In genomic region chr1:218571515-218571914, GRCh38 we compare ENCODE assay signal across 15 cellular contexts.
DNase-seq lines count a peak whose midpoint lies in the region; ATAC-seq and TF ChIP-seq lines count a peak whose summit lies in the region.
"Had no signal": no experiment of that assay in that cellular context is flagged by ENCODE, and none has a peak within 500 bp of the region (broad histone marks: within the 10 kb centered on the region; RNA-seq: fewer than 3 reads in every experiment).

No MANE protein-coding gene starts in this region.

- no peaks in the 10 kb centered on the region for H3K9me3 Mint-ChIP-seq in GM23338
- no peaks in the 10 kb centered on the region for H3K9me3 Mint-ChIP-seq in activated CD8-positive, alpha-beta memory T cell treated with anti-CD3 and anti-CD28 coated beads, Interleukin-2, amount 10 ng/mL, durations not matched to agents 7 days and 5 days (ENCODE audit: low read depth)
- H3K9me3 Mint-ChIP-seq in CD8-positive, alpha-beta memory T cell: peaks cover 0 to 2% (median 0%) of the 10 kb centered on the region in 5 donors
- no peaks in the 10 kb centered on the region for H3K9me3 Mint-ChIP-seq in activated CD8-positive, alpha-beta T cell treated with anti-CD3 and anti-CD28 coated beads, Interleukin-2, amount 10 ng/mL, durations not matched to agents 7 days and 5 days (ENCODE audit: insufficient read depth)
- H3K9me3 Mint-ChIP-seq: CD8-positive, alpha-beta T cell; H9 had no signal

- H2AFZ ChIP-seq in GM23338 (peak overlapping the region; percentile 39), hepatocyte (no peak overlapping the region)

- H3K27ac ChIP-seq in GM23338 (ENCODE audit: low read depth) (no peak overlapping the region), SJCRH30 (peak overlapping the region; percentile 88), hepatocyte (peak overlapping the region; percentile 22), vagina (peak overlapping the region; percentile 14)
- H3K27ac ChIP-seq in CD8-positive, alpha-beta memory T cell (ENCODE audit: low read depth, low read length): no peak overlapping the region

- no peaks in the 10 kb centered on the region for H4K20me1 ChIP-seq in GM23338 (replicated peaks; ENCODE audit: insufficient read depth)
- no peaks in the 10 kb centered on the region for H4K20me1 ChIP-seq in hepatocyte (ENCODE audit: insufficient read depth, poor library complexity, severe bottlenecking)

- H3K36me3 Mint-ChIP-seq in GM23338 (ENCODE audit: low read depth): no peaks in the 10 kb centered on the region
- H3K36me3 Mint-ChIP-seq in activated CD8-positive, alpha-beta memory T cell treated with anti-CD3 and anti-CD28 coated beads, Interleukin-2, amount 10 ng/mL, durations not matched to agents 7 days and 5 days: no peaks in the 10 kb centered on the region
- H3K36me3 Mint-ChIP-seq in CD8-positive, alpha-beta memory T cell: no peaks in the 10 kb centered on the region
- H3K36me3 Mint-ChIP-seq in activated CD8-positive, alpha-beta T cell treated with anti-CD3 and anti-CD28 coated beads, Interleukin-2, amount 10 ng/mL, durations not matched to agents 7 days and 5 days (ENCODE audit: low read depth): no peaks in the 10 kb centered on the region
- H3K36me3 Mint-ChIP-seq: CD4-positive, CD25-positive, alpha-beta regulatory T cell; CD8-positive, alpha-beta T cell had no signal

- TF ChIP-seq POLR2A in vagina (IDR thresholded peaks at IDR 0.05): no peak

- H3K9me3 ChIP-seq in SJCRH30 (replicated peaks) (no peaks in the 10 kb centered on the region; the same call in 1 of the 2 replicates), hepatocyte (ENCODE audit: low read depth) (no peaks in the 10 kb centered on the region), vagina (no peaks in the 10 kb centered on the region)
- no peaks in the 10 kb centered on the region for H3K9me3 ChIP-seq in CD8-positive, alpha-beta memory T cell (ENCODE audit: low read length)

- H3K4me3 ChIP-seq in GM23338 (no peak overlapping the region), SJCRH30 (no peak overlapping the region), hepatocyte (no peak overlapping the region), vagina (no peak overlapping the region)
- no peak overlapping the region for H3K4me3 ChIP-seq in CD8-positive, alpha-beta memory T cell (ENCODE audit: low read length)

- peaks cover 11% of the 10 kb centered on the region; the same call in 1 of the 2 replicates for H3K4me1 ChIP-seq in GM23338 (ENCODE audit: insufficient read depth)
- H3K4me1 ChIP-seq in SJCRH30: peaks cover 35% of the 10 kb centered on the region
- H3K4me1 ChIP-seq in hepatocyte (ENCODE audit: insufficient read depth): no peaks in the 10 kb centered on the region
- H3K4me1 ChIP-seq in vagina: no peaks in the 10 kb centered on the region
- no peaks in the 10 kb centered on the region for H3K4me1 ChIP-seq in CD8-positive, alpha-beta memory T cell (ENCODE audit: insufficient read depth, low read length)

- peaks cover 4% of the 10 kb centered on the region; the same call in 1 of the 3 replicates for H3K4me1 Mint-ChIP-seq in GM23338
- no peaks in the 10 kb centered on the region for H3K4me1 Mint-ChIP-seq in activated CD8-positive, alpha-beta memory T cell treated with anti-CD3 and anti-CD28 coated beads, Interleukin-2, amount 10 ng/mL, durations not matched to agents 7 days and 5 days
- no peaks in the 10 kb centered on the region for H3K4me1 Mint-ChIP-seq in CD8-positive, alpha-beta memory T cell
- no peaks in the 10 kb centered on the region for H3K4me1 Mint-ChIP-seq in activated CD8-positive, alpha-beta T cell treated with anti-CD3 and anti-CD28 coated beads, Interleukin-2, amount 10 ng/mL, durations not matched to agents 7 days and 5 days (ENCODE audit: low read depth)
- H3K4me1 Mint-ChIP-seq: CD4-positive, CD25-positive, alpha-beta regulatory T cell had no signal

- intact Hi-C loops in vagina (cut with DNase I): no loop called here

- no peak overlapping the region for H3K27ac Mint-ChIP-seq in GM23338
- no peak overlapping the region for H3K27ac Mint-ChIP-seq in activated CD8-positive, alpha-beta memory T cell treated with anti-CD3 and anti-CD28 coated beads, Interleukin-2, amount 10 ng/mL, durations not matched to agents 7 days and 5 days
- no peak overlapping the region for H3K27ac Mint-ChIP-seq in CD8-positive, alpha-beta memory T cell
- no peak overlapping the region for H3K27ac Mint-ChIP-seq in activated CD8-positive, alpha-beta T cell treated with anti-CD3 and anti-CD28 coated beads, Interleukin-2, amount 10 ng/mL, durations not matched to agents 7 days and 5 days
- H3K27ac Mint-ChIP-seq: CD4-positive, CD25-positive, alpha-beta regulatory T cell; CD8-positive, alpha-beta T cell had no signal

- no peaks in the 10 kb centered on the region for H3K9me2 ChIP-seq in GM23338 (ENCODE audit: insufficient read depth)
- no peaks in the 10 kb centered on the region for H3K9me2 ChIP-seq in hepatocyte (replicated peaks; ENCODE audit: insufficient read depth)

- WGBS in hepatocyte (ENCODE audit: low lambda C conversion rate, missing lambda C conversion rate): 54% methylated on average over 6 of the region's 6 CpGs

- no peak for ATAC-seq in GM23338
- no peak for ATAC-seq in activated CD8-positive, alpha-beta memory T cell treated with anti-CD3 and anti-CD28 coated beads, Interleukin-2, amount 10 ng/mL, durations not matched to agents 7 days and 5 days
- no peak for ATAC-seq in HG02970 (IDR thresholded peaks at IDR 0.05; ENCODE audit: low FRiP score, unreplicated experiment)
- no peak for ATAC-seq in activated CD8-positive, alpha-beta T cell treated with anti-CD3 and anti-CD28 coated beads, Interleukin-2, amount 10 ng/mL, durations not matched to agents 7 days and 5 days
- ATAC-seq: CD8-positive, alpha-beta T cell; HCT116 had no signal

- H3K4me3 Mint-ChIP-seq in GM23338: no peak overlapping the region
- no peak overlapping the region for H3K4me3 Mint-ChIP-seq in activated CD8-positive, alpha-beta memory T cell treated with anti-CD3 and anti-CD28 coated beads, Interleukin-2, amount 10 ng/mL, durations not matched to agents 7 days and 5 days
- H3K4me3 Mint-ChIP-seq in CD8-positive, alpha-beta memory T cell: no peak overlapping the region
- no peak overlapping the region for H3K4me3 Mint-ChIP-seq in activated CD8-positive, alpha-beta T cell treated with anti-CD3 and anti-CD28 coated beads, Interleukin-2, amount 10 ng/mL, durations not matched to agents 7 days and 5 days
- H3K4me3 Mint-ChIP-seq: CD4-positive, CD25-positive, alpha-beta regulatory T cell; CD8-positive, alpha-beta T cell; H9 had no signal

- peaks cover 5% of the 10 kb centered on the region for H3K27me3 Mint-ChIP-seq in GM23338 (ENCODE audit: insufficient read depth, low read depth, poor library complexity)
- no peaks in the 10 kb centered on the region for H3K27me3 Mint-ChIP-seq in activated CD8-positive, alpha-beta memory T cell treated with anti-CD3 and anti-CD28 coated beads, Interleukin-2, amount 10 ng/mL, durations not matched to agents 7 days and 5 days
- no peaks in the 10 kb centered on the region for H3K27me3 Mint-ChIP-seq in CD8-positive, alpha-beta memory T cell
- H3K27me3 Mint-ChIP-seq in activated CD8-positive, alpha-beta T cell treated with anti-CD3 and anti-CD28 coated beads, Interleukin-2, amount 10 ng/mL, durations not matched to agents 7 days and 5 days (ENCODE audit: low read depth): no peaks in the 10 kb centered on the region
- H3K27me3 Mint-ChIP-seq: CD4-positive, CD25-positive, alpha-beta regulatory T cell had no signal

- POLR2A ChIA-PET in CD8-positive, alpha-beta memory T cell (lab: Charles Lee): no interaction called here
- POLR2A ChIA-PET in activated CD8-positive, alpha-beta T cell treated with anti-CD3 and anti-CD28 coated beads, Interleukin-2, amount 10 ng/mL, durations not matched to agents 7 days and 5 days (lab: Charles Lee): no interaction called here

- H3K27me3 ChIP-seq in GM23338 (ENCODE audit: insufficient read depth) (no peaks in the 10 kb centered on the region), SJCRH30 (no peaks in the 10 kb centered on the region), hepatocyte (no peaks in the 10 kb centered on the region), vagina (no peaks in the 10 kb centered on the region)
- H3K27me3 ChIP-seq in CD8-positive, alpha-beta memory T cell (ENCODE audit: insufficient read depth, low read length, poor library complexity, severe bottlenecking): no peaks in the 10 kb centered on the region

- DNase-seq in GM23338 (ENCODE audit: low spot score) (no peak), SJCRH30 (peak; percentile 77 to 94), hepatocyte (ENCODE audit: low spot score) (no peak), vagina (ENCODE audit: extremely low spot score in 2 of 2) (no peak)
- no peak for DNase-seq in activated CD8-positive, alpha-beta memory T cell treated with anti-CD3 and anti-CD28 coated beads, Interleukin-2, amount 10 ng/mL, durations not matched to agents 7 days and 5 days
- DNase-seq in CD8-positive, alpha-beta memory T cell: no peak
- DNase-seq in activated CD8-positive, alpha-beta T cell treated with anti-CD3 and anti-CD28 coated beads, Interleukin-2, amount 10 ng/mL, durations not matched to agents 7 days and 5 days: no peak
- DNase-seq: C1 segment of cervical spinal cord; CD4-positive, CD25-positive, alpha-beta regulatory T cell; CD8-positive, alpha-beta T cell; DMS53; DMS79 treated with DMSO at 0.1 percent for 48 hours; H9 had no signal

- H3K36me3 ChIP-seq in GM23338 (ENCODE audit: insufficient read depth): no peaks in the 10 kb centered on the region
- H3K36me3 ChIP-seq in SJCRH30: no peaks in the 10 kb centered on the region
- no peaks in the 10 kb centered on the region for H3K36me3 ChIP-seq in hepatocyte (replicated peaks; ENCODE audit: insufficient read depth, low read depth)
- H3K36me3 ChIP-seq in vagina: no peaks in the 10 kb centered on the region
- H3K36me3 ChIP-seq in CD8-positive, alpha-beta memory T cell (ENCODE audit: insufficient read depth, low read length): no peaks in the 10 kb centered on the region

- no peaks in the 10 kb centered on the region for H3F3A ChIP-seq in GM23338 (replicated peaks; ENCODE audit: low read depth)

- H3K79me2 ChIP-seq in GM23338 (replicated peaks; ENCODE audit: insufficient read depth) (no peaks in the 10 kb centered on the region), hepatocyte (no peaks in the 10 kb centered on the region)

- CTCF ChIA-PET in activated CD8-positive, alpha-beta memory T cell treated with anti-CD3 and anti-CD28 coated beads, Interleukin-2, amount 10 ng/mL, durations not matched to agents 7 days and 5 days (lab: Charles Lee): no interaction called here
- CTCF ChIA-PET in CD8-positive, alpha-beta memory T cell (lab: Charles Lee): no interaction called here
- CTCF ChIA-PET in activated CD8-positive, alpha-beta T cell treated with anti-CD3 and anti-CD28 coated beads, Interleukin-2, amount 10 ng/mL, durations not matched to agents 7 days and 5 days (lab: Charles Lee): no interaction called here

- no peak for TF ChIP-seq CTCF in GM23338 (conservative IDR thresholded peaks at IDR 0.05; ENCODE audit: low read depth in 2 of 2)
- no peak for TF ChIP-seq CTCF in hepatocyte (IDR thresholded peaks at IDR 0.05; ENCODE audit: poor library complexity)
- TF ChIP-seq CTCF in vagina (IDR thresholded peaks at IDR 0.05): no peak

- H3K4me2 ChIP-seq in GM23338: no peak overlapping the region
- no peak overlapping the region for H3K4me2 ChIP-seq in hepatocyte

TF ChIP-seq in GM23338, 12 proteins besides CTCF, POLR2A, EP300 and RAD21 (continues in another document):
- no peak for TF ChIP-seq ZNF114 (CRISPR knock-in tag; IDR thresholded peaks at IDR 0.05)

Comparison
In these comparisons a context has a peak if more than half of its experiments do, and no peak if none do; other contexts are left out.
1. DNase-seq: peak in SJCRH30 (2 of 2); none in GM23338 (single experiment), hepatocyte (single experiment), vagina (0 of 2), activated CD8-positive, alpha-beta memory T cell treated with anti-CD3 and anti-CD28 coated beads, Interleukin-2, amount 10 ng/mL, durations not matched to agents 7 days and 5 days (single experiment), CD8-positive, alpha-beta memory T cell (0 of 5) and activated CD8-positive, alpha-beta T cell treated with anti-CD3 and anti-CD28 coated beads, Interleukin-2, amount 10 ng/mL, durations not matched to agents 7 days and 5 days (single experiment).
2. H3K27ac ChIP-seq: peak in SJCRH30 (single experiment), hepatocyte (single experiment) and vagina (single experiment); none in GM23338 (single experiment) and CD8-positive, alpha-beta memory T cell (single experiment).